20 cellular contexts compared by ENCODE assay signal in genomic region chr17:56142325-56142724, GRCh38. TPM values are rescaled to one million over a fixed set of nuclear protein-coding genes. Genes with fewer than 3 reads are reported as not detected.
A peak's percentile ranks its signal among the peaks of the same experiment; 100 is the strongest.
DNase-seq lines count a peak whose midpoint lies in the region; ATAC-seq and TF ChIP-seq lines count a peak whose summit lies in the region.
"Had no signal": no experiment of that assay in that cellular context is flagged by ENCODE, and none has a peak within 500 bp of the region (broad histone marks: within the 10 kb centered on the region; RNA-seq: fewer than 3 reads in every experiment).

No MANE protein-coding gene starts in this region.

- no peaks in the 10 kb centered on the region for H3K9me3 ChIP-seq in body of pancreas
- H3K9me3 ChIP-seq in right lobe of liver = no peaks in the 10 kb centered on the region
- H3K9me3 ChIP-seq: colonic mucosa, esophagus muscularis mucosa had no signal

- ATAC-seq in body of pancreas (peak; percentile 40), right lobe of liver (no peak)
- no peak for ATAC-seq in activated CD8-positive, alpha-beta T cell treated with anti-CD3 and anti-CD28 coated beads for 36 hours
- ATAC-seq: activated naive CD8-positive, alpha-beta T cell treated with anti-CD3 and anti-CD28 coated beads, Interleukin-2, amount 50 U/mL, for 24 hours; activated T-cell treated with anti-CD3 and anti-CD28 coated beads, Interleukin-2, amount 50 U/mL, for 72 hours; naive thymus-derived CD4-positive, alpha-beta T cell had no signal

- H3K9me3 Mint-ChIP-seq in activated CD8-positive, alpha-beta T cell treated with anti-CD3 and anti-CD28 coated beads for 36 hours = no peaks in the 10 kb centered on the region
- H3K9me3 Mint-ChIP-seq: activated naive CD8-positive, alpha-beta T cell treated with anti-CD3 and anti-CD28 coated beads, Interleukin-2, amount 50 U/mL, for 24 hours; activated T-cell treated with anti-CD3 and anti-CD28 coated beads, Interleukin-2, amount 50 U/mL, for 72 hours; naive thymus-derived CD4-positive, alpha-beta T cell had no signal

- POLR2A ChIA-PET in activated CD8-positive, alpha-beta T cell treated with anti-CD3 and anti-CD28 coated beads for 36 hours (lab: Charles Lee) = no interaction called here

- H3K4me3 Mint-ChIP-seq in activated CD8-positive, alpha-beta T cell treated with anti-CD3 and anti-CD28 coated beads for 36 hours = no peak overlapping the region
- H3K4me3 Mint-ChIP-seq: activated naive CD8-positive, alpha-beta T cell treated with anti-CD3 and anti-CD28 coated beads, Interleukin-2, amount 50 U/mL, for 24 hours; activated T-cell treated with anti-CD3 and anti-CD28 coated beads, Interleukin-2, amount 50 U/mL, for 72 hours; IgD-negative memory B cell; naive thymus-derived CD4-positive, alpha-beta T cell had no signal

- CTCF ChIA-PET in activated CD8-positive, alpha-beta T cell treated with anti-CD3 and anti-CD28 coated beads for 36 hours (lab: Charles Lee) = interaction anchor here (1.6 kb wide), 1 partner anchor 13 kb away, joined by 4 read pairs; no protein-coding TSS in a partner anchor

- H3K27me3 ChIP-seq in body of pancreas = no peaks in the 10 kb centered on the region
- H3K27me3 ChIP-seq in right lobe of liver = no peaks in the 10 kb centered on the region
- H3K27me3 ChIP-seq: colonic mucosa had no signal

- no peaks in the 10 kb centered on the region for H3K4me1 ChIP-seq in body of pancreas
- H3K4me1 ChIP-seq in right lobe of liver = peaks cover 0 to 11% (median 0%) of the 10 kb centered on the region in 4 donors
- H3K4me1 ChIP-seq: colonic mucosa had no signal

- H3K36me3 ChIP-seq in body of pancreas (replicated peaks in 1 of 2; ENCODE audit: insufficient read depth in 1 of 2, low read depth in 2 of 2) (no peaks in the 10 kb centered on the region), right lobe of liver (no peaks in the 10 kb centered on the region)
- H3K36me3 ChIP-seq: colonic mucosa, esophagus muscularis mucosa had no signal

- no peaks in the 10 kb centered on the region for H3K36me3 Mint-ChIP-seq in activated CD8-positive, alpha-beta T cell treated with anti-CD3 and anti-CD28 coated beads for 36 hours (ENCODE audit: low read depth)
- H3K36me3 Mint-ChIP-seq: IgD-negative memory B cell; naive thymus-derived CD4-positive, alpha-beta T cell had no signal

- no peak overlapping the region for H3K27ac Mint-ChIP-seq in activated CD8-positive, alpha-beta T cell treated with anti-CD3 and anti-CD28 coated beads for 36 hours
- H3K27ac Mint-ChIP-seq: activated naive CD8-positive, alpha-beta T cell treated with anti-CD3 and anti-CD28 coated beads, Interleukin-2, amount 50 U/mL, for 24 hours; activated T-cell treated with anti-CD3 and anti-CD28 coated beads, Interleukin-2, amount 50 U/mL, for 72 hours; IgD-negative memory B cell; naive thymus-derived CD4-positive, alpha-beta T cell had no signal

- intact Hi-C loops in body of pancreas (cut with DNase I) = no loop called here
- intact Hi-C loops in activated CD8-positive, alpha-beta T cell treated with anti-CD3 and anti-CD28 coated beads for 36 hours (cut with micrococcal nuclease) = no loop called here
- intact Hi-C loops in right lobe of liver (cut with DNase I) = no loop called here

- 64 to 68% methylated on average over 1 of the region's 1 CpG for WGBS in body of pancreas, 2 donors
- 43% methylated on average over 1 of the region's 1 CpG for WGBS in right lobe of liver (ENCODE audit: insufficient coverage, low coverage, low lambda C conversion rate, missing lambda C conversion rate)

- H3K27me3 Mint-ChIP-seq in activated CD8-positive, alpha-beta T cell treated with anti-CD3 and anti-CD28 coated beads for 36 hours = no peaks in the 10 kb centered on the region
- H3K27me3 Mint-ChIP-seq: IgD-negative memory B cell had no signal

- H3K4me1 Mint-ChIP-seq in activated CD8-positive, alpha-beta T cell treated with anti-CD3 and anti-CD28 coated beads for 36 hours (ENCODE audit: low read depth) = no peaks in the 10 kb centered on the region
- H3K4me1 Mint-ChIP-seq: activated naive CD8-positive, alpha-beta T cell treated with anti-CD3 and anti-CD28 coated beads, Interleukin-2, amount 50 U/mL, for 24 hours; IgD-negative memory B cell; naive thymus-derived CD4-positive, alpha-beta T cell had no signal

- DNase-seq in AG08395 (ENCODE audit: low spot score) = peak; percentile 72
- peak; percentile 77 for DNase-seq in HT1080 (ENCODE audit: low read depth)
- DNase-seq in body of pancreas = peak in 3 of 4 donors; percentile 6 to 25 (median 15)
- peak; percentile 81 for DNase-seq in kidney tubule cell (ENCODE audit: low spot score)
- DNase-seq in activated CD8-positive, alpha-beta T cell treated with anti-CD3 and anti-CD28 coated beads for 36 hours = no peak
- no peak for DNase-seq in mesenteric fat pad (ENCODE audit: low spot score)
- DNase-seq in H4 (ENCODE audit: low spot score) = no peak
- no peak for DNase-seq in right lobe of liver
- DNase-seq: activated CD4-positive, alpha-beta T cell treated with anti-CD3 and anti-CD28 coated beads, Interleukin-2, amount 50 U/mL, for 4 hours; activated naive CD8-positive, alpha-beta T cell treated with anti-CD3 and anti-CD28 coated beads, Interleukin-2, amount 50 U/mL, for 24 hours; activated T-cell treated with anti-CD3 and anti-CD28 coated beads, Interleukin-2, amount 50 U/mL, for 72 hours; AML-193; colonic mucosa; naive thymus-derived CD4-positive, alpha-beta T cell; retina; stimulated activated CD4-positive, alpha-beta T cell treated with anti-CD3 and anti-CD28 coated beads, Interleukin-2, amount 100 ng/mL, for 48 hours; stimulated activated CD8-positive, alpha-beta memory T cell treated with anti-CD3 and anti-CD28 coated beads, Interleukin-4, amount 100 ng/mL, for 48 hours had no signal

- TF ChIP-seq POLR2A in body of pancreas (IDR thresholded peaks at IDR 0.05) = no peak
- TF ChIP-seq POLR2A in right lobe of liver (IDR thresholded peaks at IDR 0.05) = no peak

- H3K27ac ChIP-seq in body of pancreas = no peak overlapping the region
- H3K27ac ChIP-seq in right lobe of liver = no peak overlapping the region
- H3K27ac ChIP-seq: colonic mucosa, esophagus muscularis mucosa had no signal

- H3K4me3 ChIP-seq in body of pancreas (no peak overlapping the region), right lobe of liver (no peak overlapping the region)
- H3K4me3 ChIP-seq: colonic mucosa, esophagus muscularis mucosa had no signal

- TF ChIP-seq CTCF in body of pancreas (IDR thresholded peaks at IDR 0.05) (no peak), right lobe of liver (IDR thresholded peaks at IDR 0.05) (no peak)
- TF ChIP-seq CTCF in activated CD8-positive, alpha-beta T cell treated with anti-CD3 and anti-CD28 coated beads for 36 hours (IDR thresholded peaks at IDR 0.05) = no peak

RNA-seq across cellular contexts. Expression of gene ANKFN1, which starts 10.9 kb away (rescaled TPM):
- total RNA-seq in HT1080 (2014; rRNA removed; shearing (Covaris generic)) = 0.10 and 0.73 TPM in 2 replicates
- polyA plus RNA-seq in HT1080 (2015; cell fraction: cytosol; rRNA removed) = 1.1 and 1.5 TPM in 2 replicates
- 1.6 TPM in 2 replicates for polyA plus RNA-seq in HT1080 (2015; cell fraction: nucleus; rRNA removed)
- under 1 TPM; 0.26 to 0.33 TPM for total RNA-seq in body of pancreas
- not detected for total RNA-seq in activated CD8-positive, alpha-beta T cell treated with anti-CD3 and anti-CD28 coated beads for 36 hours
- 1.3 TPM for total RNA-seq in mesenteric fat pad
- total RNA-seq in H4 (2014; rRNA removed; shearing (Covaris generic)) = 0.33 and 0.46 TPM in 2 replicates
- under 1 TPM in 1 of 6 experiments, not detected in 5; 0.11 TPM for total RNA-seq in right lobe of liver
- total RNA-seq: activated T-cell treated with anti-CD3 and anti-CD28 coated beads, Interleukin-2, amount 50 U/mL, for 72 hours; liver; naive thymus-derived CD4-positive, alpha-beta T cell had no signal
- polyA plus RNA-seq: IgD-negative memory B cell; liver; naive thymus-derived CD4-positive, alpha-beta T cell had no signal

Comparison
In these comparisons a context has a peak if more than half of its experiments do, and no peak if none do; other contexts are left out.
1. DNase-seq: peak in AG08395 (single experiment), HT1080 (single experiment), body of pancreas (3 of 4) and kidney tubule cell (single experiment); none in activated CD8-positive, alpha-beta T cell treated with anti-CD3 and anti-CD28 coated beads for 36 hours (single experiment), mesenteric fat pad (single experiment), H4 (single experiment) and right lobe of liver (0 of 3).